ENCODE assay signal across 18 cellular contexts in the genomic region with DNA sequence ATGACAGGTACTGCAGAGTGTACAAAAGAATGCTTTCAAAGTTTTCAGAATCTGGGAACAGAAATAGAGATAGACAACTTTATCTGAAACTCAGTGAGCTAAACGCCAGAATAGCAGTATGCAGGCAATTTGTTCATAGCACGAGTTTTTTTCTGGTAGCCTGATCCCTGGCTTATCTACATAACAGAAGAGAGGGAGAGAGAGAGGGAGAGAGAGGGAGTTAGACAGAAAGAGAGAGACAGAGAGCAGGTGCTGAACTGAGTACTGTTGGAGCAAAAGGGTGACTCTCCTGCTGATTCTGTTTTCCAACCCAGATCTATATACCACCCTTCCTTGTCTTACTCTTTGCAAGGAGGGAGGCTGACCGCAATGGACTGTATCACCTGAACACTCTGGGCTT.
A peak's percentile ranks its signal among the peaks of the same experiment; 100 is the strongest.
DNase-seq lines count a peak whose midpoint lies in the region; ATAC-seq and TF ChIP-seq lines count a peak whose summit lies in the region.
"Had no signal": no experiment of that assay in that cellular context is flagged by ENCODE, and none has a peak within 500 bp of the region (broad histone marks: within the 10 kb centered on the region; RNA-seq: fewer than 3 reads in every experiment).

No MANE protein-coding gene starts in this region.

- CTCF ChIA-PET in WTC11 (lab: Charles Lee), result no interaction called here

- peak overlapping the region; percentile 6 for H2AFZ ChIP-seq in neural progenitor cell (replicated peaks)
- H2AFZ ChIP-seq: GM23248 had no signal

- H3K4me1 ChIP-seq in heart right ventricle (no peaks in the 10 kb centered on the region), neural progenitor cell (no peaks in the 10 kb centered on the region)
- H3K4me1 ChIP-seq: BLaER1 had no signal

- H3K36me3 Mint-ChIP-seq in WTC11 (peaks cover 26% of the 10 kb centered on the region), neural progenitor cell (no peaks in the 10 kb centered on the region)
- no peaks in the 10 kb centered on the region for H3K36me3 Mint-ChIP-seq in stimulated activated memory B cell treated with anti-CD40 and anti-IgM and Interleukin-4, amounts not matched to agents 10 μg/mL and 1 μg/mL and 100 μg/mL, for 72 hours
- H3K36me3 Mint-ChIP-seq: CD14-positive monocyte had no signal

- H3K4me1 Mint-ChIP-seq in WTC11, result peaks cover 2% of the 10 kb centered on the region; the same call in 1 of the 2 replicates
- peaks cover 2% of the 10 kb centered on the region for H3K4me1 Mint-ChIP-seq in neural progenitor cell
- H3K4me1 Mint-ChIP-seq in stimulated activated memory B cell treated with anti-CD40 and anti-IgM and Interleukin-4, amounts not matched to agents 10 μg/mL and 1 μg/mL and 100 μg/mL, for 72 hours, result no peaks in the 10 kb centered on the region
- H3K4me1 Mint-ChIP-seq: CD14-positive monocyte had no signal

- H3K27me3 Mint-ChIP-seq in WTC11 (ENCODE audit: low read depth) (no peaks in the 10 kb centered on the region; the same call in 1 of the 2 replicates), neural progenitor cell (ENCODE audit: insufficient read depth, low read depth) (no peaks in the 10 kb centered on the region)
- no peaks in the 10 kb centered on the region for H3K27me3 Mint-ChIP-seq in stimulated activated memory B cell treated with anti-CD40 and anti-IgM and Interleukin-4, amounts not matched to agents 10 μg/mL and 1 μg/mL and 100 μg/mL, for 72 hours
- H3K27me3 Mint-ChIP-seq: CD4-positive, alpha-beta memory T cell had no signal

- H3F3A ChIP-seq in neural progenitor cell (ENCODE audit: low read depth), result no peaks in the 10 kb centered on the region

- H3K4me2 ChIP-seq in neural progenitor cell, result no peak overlapping the region
- H3K4me2 ChIP-seq: BLaER1 had no signal

- no peak for DNase-seq in Right ventricle myocardium superior
- no peak for DNase-seq in heart right ventricle
- no peak for DNase-seq in WTC11 (ENCODE audit: low spot score)
- no peak for DNase-seq in neural progenitor cell (ENCODE audit: low spot score)
- no peak for DNase-seq in activated gamma-delta T cell (lab: John Stamatoyannopoulos, UW)
- DNase-seq in NCI-H748 (lab: John Stamatoyannopoulos, UW; ENCODE audit: unreplicated experiment), result no peak
- DNase-seq: 8988T; Calu3; CD4-positive, alpha-beta memory T cell; DMS79 treated with DMSO at 0.1 percent for 48 hours; GF-D8; GM23248; H7 had no signal

- no peak overlapping the region for H3K27ac ChIP-seq in heart right ventricle
- H3K27ac ChIP-seq in neural progenitor cell, result no peak overlapping the region
- H3K27ac ChIP-seq: BLaER1, GM23248, HL-60 had no signal

- H3K4me3 ChIP-seq in heart right ventricle, result no peak overlapping the region
- H3K4me3 ChIP-seq in neural progenitor cell, result no peak overlapping the region
- H3K4me3 ChIP-seq: BLaER1, GM23248 had no signal

- WGBS in heart right ventricle, 2 donors, result 19 to 35% methylated on average over 3 of the region's 3 CpGs

- no peaks in the 10 kb centered on the region for H3K27me3 ChIP-seq in heart right ventricle
- no peaks in the 10 kb centered on the region for H3K27me3 ChIP-seq in neural progenitor cell
- H3K27me3 ChIP-seq: BLaER1 had no signal

- H3K79me2 ChIP-seq in neural progenitor cell (ENCODE audit: low read depth), result no peaks in the 10 kb centered on the region

- H4K20me1 ChIP-seq in neural progenitor cell (ENCODE audit: low read depth), result no peaks in the 10 kb centered on the region
- H4K20me1 ChIP-seq: BLaER1 had no signal

- POLR2A ChIA-PET in WTC11 (lab: Charles Lee), result no interaction called here

- H3K9me3 ChIP-seq in heart right ventricle (peaks cover 0 to 10% (median 0%) of the 10 kb centered on the region in 11 donors), neural progenitor cell (ENCODE audit: low read depth) (no peaks in the 10 kb centered on the region)
- H3K9me3 ChIP-seq: BLaER1 had no signal

- no peak for TF ChIP-seq CTCF in heart right ventricle (IDR thresholded peaks at IDR 0.05)
- no peak for TF ChIP-seq CTCF in WTC11 (IDR thresholded peaks at IDR 0.05)
- TF ChIP-seq CTCF in neural progenitor cell (IDR thresholded peaks at IDR 0.05), result no peak

- intact Hi-C loops in Right ventricle myocardium superior (cut with DNase I), result no loop called here
- intact Hi-C loops in heart right ventricle (cut with DNase I), result no loop called here

- no peak overlapping the region for H3K9ac ChIP-seq in neural progenitor cell
- H3K9ac ChIP-seq: BLaER1, GM23248 had no signal

- no peak overlapping the region for H3K4me3 Mint-ChIP-seq in WTC11
- H3K4me3 Mint-ChIP-seq in neural progenitor cell, result no peak overlapping the region
- no peak overlapping the region for H3K4me3 Mint-ChIP-seq in stimulated activated memory B cell treated with anti-CD40 and anti-IgM and Interleukin-4, amounts not matched to agents 10 μg/mL and 1 μg/mL and 100 μg/mL, for 72 hours
- H3K4me3 Mint-ChIP-seq: CD14-positive monocyte; CD4-positive, alpha-beta memory T cell had no signal

- ATAC-seq in Right ventricle myocardium superior (ENCODE audit: poor library complexity), result peak; percentile 18
- ATAC-seq in heart right ventricle, result no peak
- ATAC-seq in WTC11, result peak; percentile 30; the same call in 1 of the 2 replicates
- peak; percentile 27 for ATAC-seq in stimulated activated memory B cell treated with anti-CD40 and anti-IgM and Interleukin-4, amounts not matched to agents 10 μg/mL and 1 μg/mL and 100 μg/mL, for 72 hours
- ATAC-seq in GM19463 (IDR thresholded peaks at IDR 0.05; ENCODE audit: unreplicated experiment), result no peak

- H3K9me3 Mint-ChIP-seq in WTC11, result peaks cover 62% of the 10 kb centered on the region
- H3K9me3 Mint-ChIP-seq in neural progenitor cell, result no peaks in the 10 kb centered on the region
- peaks cover 10% of the 10 kb centered on the region for H3K9me3 Mint-ChIP-seq in stimulated activated memory B cell treated with anti-CD40 and anti-IgM and Interleukin-4, amounts not matched to agents 10 μg/mL and 1 μg/mL and 100 μg/mL, for 72 hours

- H3K27ac Mint-ChIP-seq in WTC11 (no peak overlapping the region), neural progenitor cell (no peak overlapping the region)
- no peak overlapping the region for H3K27ac Mint-ChIP-seq in stimulated activated memory B cell treated with anti-CD40 and anti-IgM and Interleukin-4, amounts not matched to agents 10 μg/mL and 1 μg/mL and 100 μg/mL, for 72 hours
- H3K27ac Mint-ChIP-seq: CD14-positive monocyte; CD4-positive, alpha-beta memory T cell had no signal

- H3K36me3 ChIP-seq in heart right ventricle, result no peaks in the 10 kb centered on the region
- H3K36me3 ChIP-seq in neural progenitor cell, result no peaks in the 10 kb centered on the region
- H3K36me3 ChIP-seq: BLaER1 had no signal

TF ChIP-seq in WTC11, 78 proteins besides CTCF, POLR2A, EP300 and RAD21 (continues in another document):
- TF ChIP-seq SMAD3 (CRISPR knock-in tag; IDR thresholded peaks at IDR 0.05; ENCODE audit: borderline replicate concordance) (no peak), ZNF416 (CRISPR knock-in tag; IDR thresholded peaks at IDR 0.05) (no peak), SP1 (CRISPR knock-in tag; conservative IDR thresholded peaks at IDR 0.05) (no peak), CBFB (CRISPR knock-in tag; IDR thresholded peaks at IDR 0.05; ENCODE audit: low read depth) (no peak)
- TF ChIP-seq, protein P1, sequence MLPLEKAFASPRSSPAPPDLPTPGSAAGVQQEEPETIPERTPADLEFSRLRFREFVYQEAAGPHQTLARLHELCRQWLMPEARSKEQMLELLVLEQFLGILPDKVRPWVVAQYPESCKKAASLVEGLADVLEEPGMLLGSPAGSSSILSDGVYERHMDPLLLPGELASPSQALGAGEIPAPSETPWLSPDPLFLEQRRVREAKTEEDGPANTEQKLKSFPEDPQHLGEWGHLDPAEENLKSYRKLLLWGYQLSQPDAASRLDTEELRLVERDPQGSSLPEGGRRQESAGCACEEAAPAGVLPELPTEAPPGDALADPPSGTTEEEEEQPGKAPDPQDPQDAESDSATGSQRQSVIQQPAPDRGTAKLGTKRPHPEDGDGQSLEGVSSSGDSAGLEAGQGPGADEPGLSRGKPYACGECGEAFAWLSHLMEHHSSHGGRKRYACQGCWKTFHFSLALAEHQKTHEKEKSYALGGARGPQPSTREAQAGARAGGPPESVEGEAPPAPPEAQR (CRISPR knock-in tag; IDR thresholded peaks at IDR 0.05), result no peak
- TF ChIP-seq, protein P2, sequence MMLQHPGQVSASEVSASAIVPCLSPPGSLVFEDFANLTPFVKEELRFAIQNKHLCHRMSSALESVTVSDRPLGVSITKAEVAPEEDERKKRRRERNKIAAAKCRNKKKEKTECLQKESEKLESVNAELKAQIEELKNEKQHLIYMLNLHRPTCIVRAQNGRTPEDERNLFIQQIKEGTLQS (CRISPR knock-in tag; conservative IDR thresholded peaks at IDR 0.05), result no peak
- TF ChIP-seq, protein P3, sequence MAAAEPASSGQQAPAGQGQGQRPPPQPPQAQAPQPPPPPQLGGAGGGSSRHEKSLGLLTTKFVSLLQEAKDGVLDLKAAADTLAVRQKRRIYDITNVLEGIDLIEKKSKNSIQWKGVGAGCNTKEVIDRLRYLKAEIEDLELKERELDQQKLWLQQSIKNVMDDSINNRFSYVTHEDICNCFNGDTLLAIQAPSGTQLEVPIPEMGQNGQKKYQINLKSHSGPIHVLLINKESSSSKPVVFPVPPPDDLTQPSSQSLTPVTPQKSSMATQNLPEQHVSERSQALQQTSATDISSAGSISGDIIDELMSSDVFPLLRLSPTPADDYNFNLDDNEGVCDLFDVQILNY (CRISPR knock-in tag; IDR thresholded peaks at IDR 0.05), result no peak
- TF ChIP-seq, protein P4, sequence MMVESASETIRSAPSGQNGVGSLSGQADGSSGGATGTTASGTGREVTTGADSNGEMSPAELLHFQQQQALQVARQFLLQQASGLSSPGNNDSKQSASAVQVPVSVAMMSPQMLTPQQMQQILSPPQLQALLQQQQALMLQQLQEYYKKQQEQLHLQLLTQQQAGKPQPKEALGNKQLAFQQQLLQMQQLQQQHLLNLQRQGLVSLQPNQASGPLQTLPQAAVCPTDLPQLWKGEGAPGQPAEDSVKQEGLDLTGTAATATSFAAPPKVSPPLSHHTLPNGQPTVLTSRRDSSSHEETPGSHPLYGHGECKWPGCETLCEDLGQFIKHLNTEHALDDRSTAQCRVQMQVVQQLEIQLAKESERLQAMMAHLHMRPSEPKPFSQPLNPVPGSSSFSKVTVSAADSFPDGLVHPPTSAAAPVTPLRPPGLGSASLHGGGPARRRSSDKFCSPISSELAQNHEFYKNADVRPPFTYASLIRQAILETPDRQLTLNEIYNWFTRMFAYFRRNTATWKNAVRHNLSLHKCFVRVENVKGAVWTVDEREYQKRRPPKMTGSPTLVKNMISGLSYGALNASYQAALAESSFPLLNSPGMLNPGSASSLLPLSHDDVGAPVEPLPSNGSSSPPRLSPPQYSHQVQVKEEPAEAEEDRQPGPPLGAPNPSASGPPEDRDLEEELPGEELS (CRISPR knock-in tag; IDR thresholded peaks at IDR 0.05), result no peak
- TF ChIP-seq, protein P5, sequence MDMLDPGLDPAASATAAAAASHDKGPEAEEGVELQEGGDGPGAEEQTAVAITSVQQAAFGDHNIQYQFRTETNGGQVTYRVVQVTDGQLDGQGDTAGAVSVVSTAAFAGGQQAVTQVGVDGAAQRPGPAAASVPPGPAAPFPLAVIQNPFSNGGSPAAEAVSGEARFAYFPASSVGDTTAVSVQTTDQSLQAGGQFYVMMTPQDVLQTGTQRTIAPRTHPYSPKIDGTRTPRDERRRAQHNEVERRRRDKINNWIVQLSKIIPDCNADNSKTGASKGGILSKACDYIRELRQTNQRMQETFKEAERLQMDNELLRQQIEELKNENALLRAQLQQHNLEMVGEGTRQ (CRISPR knock-in tag; IDR thresholded peaks at IDR 0.05), result no peak

Comparison
In these comparisons a context has a peak if more than half of its experiments do, and no peak if none do; other contexts are left out.
1. ATAC-seq: peak in Right ventricle myocardium superior (single experiment), WTC11 (single experiment) and stimulated activated memory B cell treated with anti-CD40 and anti-IgM and Interleukin-4, amounts not matched to agents 10 μg/mL and 1 μg/mL and 100 μg/mL, for 72 hours (single experiment); none in heart right ventricle (0 of 8) and GM19463 (single experiment).